In genomic region chr7:98616381-98617050, GRCh38 we compare ENCODE assay signal across 14 cellular contexts. TPM values are rescaled to one million over a fixed set of nuclear protein-coding genes. Genes with fewer than 3 reads are reported as not detected.
DNase-seq lines count a peak whose midpoint lies in the region; ATAC-seq and TF ChIP-seq lines count a peak whose summit lies in the region.
"Had no signal": no experiment of that assay in that cellular context is flagged by ENCODE, and none has a peak within 500 bp of the region (broad histone marks: within the 10 kb centered on the region; RNA-seq: fewer than 3 reads in every experiment).

No MANE protein-coding gene starts in this region.

- no peak for ATAC-seq in T-helper 17 cell
- ATAC-seq in HG03196 (IDR thresholded peaks at IDR 0.05; ENCODE audit: unreplicated experiment), result no peak
- ATAC-seq: naive thymus-derived CD4-positive, alpha-beta T cell had no signal

- H3K27me3 Mint-ChIP-seq in T-helper 17 cell, result peaks cover 43% of the 10 kb centered on the region

- 11% methylated on average over 18 of the region's 67 CpGs for WGBS in esophagus muscularis mucosa
- 7 to 17% methylated on average over 67 of the region's 67 CpGs for WGBS in sigmoid colon, 2 donors

- H3K4me1 Mint-ChIP-seq in T-helper 17 cell, result no peaks in the 10 kb centered on the region

- DNase-seq in ELF-1 (ENCODE audit: low read depth, low spot score) (peak; percentile 39), NCI-H2227 (lab: John Stamatoyannopoulos, UW; ENCODE audit: unreplicated experiment) (peak; percentile 84), esophagus muscularis mucosa (ENCODE audit: extremely low spot score) (no peak), sigmoid colon (no peak), T-helper 17 cell (no peak), NCI-H1105 (lab: John Stamatoyannopoulos, UW) (no peak)
- no peak for DNase-seq in effector CD4-positive, alpha-beta T cell
- DNase-seq: activated CD4-positive, CD25-positive, alpha-beta regulatory T cell treated with anti-CD3 and anti-CD28 coated beads, Interleukin-2, amount 50 U/mL, for 72 hours; activated T-cell treated with anti-CD3 and anti-CD28 coated beads, Interleukin-2, amount 50 U/mL, for 24 hours; naive thymus-derived CD4-positive, alpha-beta T cell; NCI-H1048 had no signal

- H3K27ac ChIP-seq in esophagus muscularis mucosa (replicated peaks in 1 of 4), result peak overlapping the region in 2 of 4 donors; percentile 31 to 51
- no peak overlapping the region for H3K27ac ChIP-seq in sigmoid colon

- H3K36me3 Mint-ChIP-seq in T-helper 17 cell (ENCODE audit: low read depth), result no peaks in the 10 kb centered on the region
- H3K36me3 Mint-ChIP-seq: CD14-positive monocyte; naive thymus-derived CD4-positive, alpha-beta T cell had no signal

- H3K4me3 Mint-ChIP-seq in T-helper 17 cell, result no peak overlapping the region
- H3K4me3 Mint-ChIP-seq: activated T-cell treated with anti-CD3 and anti-CD28 coated beads, Interleukin-2, amount 50 U/mL, for 24 hours had no signal

- H3K4me3 ChIP-seq in esophagus muscularis mucosa, result peak overlapping the region; percentile 49 to 54 (median 50)
- peak overlapping the region in 3 of 4 donors; percentile 38 to 44 (median 42) for H3K4me3 ChIP-seq in sigmoid colon

- H3K9me3 ChIP-seq in esophagus muscularis mucosa (no peaks in the 10 kb centered on the region), sigmoid colon (no peaks in the 10 kb centered on the region), T-helper 17 cell (ENCODE audit: control insufficient read depth, low read length, poor library complexity, severe bottlenecking) (no peaks in the 10 kb centered on the region)
- H3K9me3 ChIP-seq: SK-N-SH had no signal

- TF ChIP-seq POLR2A in esophagus muscularis mucosa (IDR thresholded peaks at IDR 0.05; ENCODE audit: low read depth) (no peak), sigmoid colon (IDR thresholded peaks at IDR 0.05) (no peak)

- H3K4me1 ChIP-seq in esophagus muscularis mucosa (peaks cover 5 to 23% (median 18%) of the 10 kb centered on the region in 4 donors), sigmoid colon (peaks cover 0 to 31% (median 20%) of the 10 kb centered on the region in 4 donors)

- TF ChIP-seq CTCF in esophagus muscularis mucosa (IDR thresholded peaks at IDR 0.05) (no peak), sigmoid colon (IDR thresholded peaks at IDR 0.05) (no peak)

- peaks cover 0 to 79% (median 12%) of the 10 kb centered on the region in 4 donors for H3K27me3 ChIP-seq in esophagus muscularis mucosa
- H3K27me3 ChIP-seq in sigmoid colon, result peaks cover 21 to 76% (median 23%) of the 10 kb centered on the region in 3 donors

- no peaks in the 10 kb centered on the region for H3K36me3 ChIP-seq in esophagus muscularis mucosa
- no peaks in the 10 kb centered on the region for H3K36me3 ChIP-seq in sigmoid colon

- H3K27ac Mint-ChIP-seq in T-helper 17 cell, result no peak overlapping the region
- H3K27ac Mint-ChIP-seq: activated T-cell treated with anti-CD3 and anti-CD28 coated beads, Interleukin-2, amount 50 U/mL, for 24 hours; CD14-positive monocyte; naive thymus-derived CD4-positive, alpha-beta T cell had no signal

- TF ChIP-seq EP300 in esophagus muscularis mucosa (IDR thresholded peaks at IDR 0.05) (no peak), sigmoid colon (IDR thresholded peaks at IDR 0.05) (no peak)

- intact Hi-C loops in esophagus muscularis mucosa (cut with DNase I), result no loop called here
- intact Hi-C loops in sigmoid colon (cut with DNase I), result no loop called here

RNA-seq across cellular contexts. Expression of gene NPTX2, which starts 0.6 kb away (rescaled TPM):
- total RNA-seq in esophagus muscularis mucosa, result 10 to 100 TPM; 22.4 to 52.5 (median 30.1) TPM
- total RNA-seq in sigmoid colon, result 10 to 100 TPM in 3 of 4 donors, 1 to 10 TPM in 1; 8.1 to 21.8 (median 13.2) TPM
- polyA plus RNA-seq in sigmoid colon, result 1 to 10 TPM in 1 of 3 donors, under 1 TPM in 2; 0.23 to 4.7 (median 0.60) TPM
- not detected for total RNA-seq in T-helper 17 cell
- polyA plus RNA-seq: CD14-positive monocyte; naive thymus-derived CD4-positive, alpha-beta T cell had no signal

Comparison
In these comparisons a context has a peak if more than half of its experiments do, and no peak if none do; other contexts are left out.
1. DNase-seq: peak in ELF-1 (single experiment) and NCI-H2227 (single experiment); none in esophagus muscularis mucosa (single experiment), sigmoid colon (single experiment), T-helper 17 cell (0 of 3), effector CD4-positive, alpha-beta T cell (single experiment) and NCI-H1105 (single experiment).
2. RNA of gene NPTX2, which starts 0.6 kb away (total RNA-seq): 22.4 to 52.5 TPM in esophagus muscularis mucosa and 8.1 to 21.8 TPM in sigmoid colon; not detected in T-helper 17 cell; every median in the first group is over 4 times any median in the second.